ENCODE assay signal across 31 cellular contexts in genomic region chr9:111762546-111762945, GRCh38. TPM values are rescaled to one million over a fixed set of nuclear protein-coding genes. Genes with fewer than 3 reads are reported as not detected.
"Had no signal": no experiment of that assay in that cellular context is flagged by ENCODE, and none has a peak within 500 bp of the region (broad histone marks: within the 10 kb centered on the region; RNA-seq: fewer than 3 reads in every experiment).

No MANE protein-coding gene starts in this region.

- H3K4me3 ChIP-seq: dorsolateral prefrontal cortex, esophagus muscularis mucosa, gastroesophageal sphincter, testis, vagina had no signal

- H3K9me3 ChIP-seq: testis, vagina had no signal

- H3K4me1 ChIP-seq: gastroesophageal sphincter, testis, vagina had no signal

- ATAC-seq: activated T-cell treated with anti-CD3 and anti-CD28 coated beads, Interleukin-2, amount 50 U/mL, for 4 hours; effector memory CD8-positive, alpha-beta T cell; gastroesophageal sphincter; left cardiac atrium; sciatic nerve had no signal

- H3K27ac ChIP-seq: dorsolateral prefrontal cortex, esophagus muscularis mucosa, gastroesophageal sphincter, vagina had no signal

- H3K27me3 ChIP-seq: dorsolateral prefrontal cortex, esophagus muscularis mucosa, gastroesophageal sphincter, testis, vagina had no signal

- H3K27me3 Mint-ChIP-seq: activated naive CD8-positive, alpha-beta T cell treated with anti-CD3 and anti-CD28 coated beads for 36 hours; effector memory CD8-positive, alpha-beta T cell; naive B cell had no signal

- H3K4me3 Mint-ChIP-seq: activated naive CD8-positive, alpha-beta T cell treated with anti-CD3 and anti-CD28 coated beads for 36 hours; activated T-cell treated with anti-CD3 and anti-CD28 coated beads, Interleukin-2, amount 50 U/mL, for 4 hours; effector memory CD8-positive, alpha-beta T cell; naive B cell; neural crest cell; T-helper 1 cell treated with Interleukin-12 subunit alpha and Interleukin-12 subunit beta and Interleukin-4 antibody, amounts not matched to agents 30 μg/mL and 1 μg/mL, for 36 hours had no signal

- H3K27ac Mint-ChIP-seq: activated naive CD8-positive, alpha-beta T cell treated with anti-CD3 and anti-CD28 coated beads for 36 hours; naive B cell; T-helper 1 cell treated with Interleukin-12 subunit alpha and Interleukin-12 subunit beta and Interleukin-4 antibody, amounts not matched to agents 30 μg/mL and 1 μg/mL, for 36 hours had no signal

- DNase-seq: activated CD4-positive, alpha-beta T cell treated with anti-CD3 and anti-CD28 coated beads, Interleukin-2, amount 50 U/mL, for 4 hours; activated CD8-positive, alpha-beta memory T cell treated with anti-CD3 and anti-CD28 coated beads, Interleukin-2, amount 50 U/mL, for 48 hours; activated naive CD4-positive, alpha-beta T cell treated with Interleukin-2 at 50 U/mL for 16 hours; activated naive CD8-positive, alpha-beta T cell treated with anti-CD3 and anti-CD28 coated beads for 36 hours; activated T-cell treated with anti-CD3 and anti-CD28 coated beads, Interleukin-2, amount 50 U/mL, for 4 hours; amygdala; dorsolateral prefrontal cortex; effector memory CD8-positive, alpha-beta T cell; head of caudate nucleus; hypothalamus; left cardiac atrium; mesendoderm; naive B cell; occipital lobe; small intestine; stimulated activated CD4-positive, alpha-beta T cell treated with anti-CD3 and anti-CD28 coated beads, Interleukin-15, amount 100 ng/mL, for 24 hours; stimulated activated CD4-positive, alpha-beta T cell treated with anti-CD3 and anti-CD28 coated beads, Interleukin-2, amount 100 ng/mL, for 48 hours; stimulated activated CD8-positive, alpha-beta memory T cell treated with anti-CD3 and anti-CD28 coated beads, Interleukin-4, amount 100 ng/mL, for 48 hours; stimulated activated naive CD4-positive, alpha-beta T cell; testis had no signal

- H3K4me1 Mint-ChIP-seq: neural crest cell had no signal

- H3K36me3 ChIP-seq: esophagus muscularis mucosa, gastroesophageal sphincter, vagina had no signal

RNA-seq across cellular contexts. Expression of gene SHOC1, which starts 32.2 kb away (rescaled TPM):
- total RNA-seq: activated CD8-positive, alpha-beta memory T cell treated with anti-CD3 and anti-CD28 coated beads for 36 hours; activated naive CD8-positive, alpha-beta T cell treated with anti-CD3 and anti-CD28 coated beads for 36 hours; activated T-cell treated with anti-CD3 and anti-CD28 coated beads, Interleukin-2, amount 50 U/mL, for 4 hours; cardiac septum; chondrocyte; gastroesophageal sphincter; left cardiac atrium; mucosa of gallbladder; neural crest cell; posterior vena cava; sciatic nerve had no signal
